19 cellular contexts compared by ENCODE assay signal in genomic region chr7:86964973-86965726, GRCh38.
DNase-seq lines count a peak whose midpoint lies in the region; ATAC-seq and TF ChIP-seq lines count a peak whose summit lies in the region.
"Had no signal": no experiment of that assay in that cellular context is flagged by ENCODE, and none has a peak within 500 bp of the region (broad histone marks: within the 10 kb centered on the region; RNA-seq: fewer than 3 reads in every experiment).

No MANE protein-coding gene starts in this region.

- no peak overlapping the region for H3K4me3 ChIP-seq in cardiac muscle cell
- H3K4me3 ChIP-seq: GM23248 had no signal

- DNase-seq in cardiac muscle cell (ENCODE audit: low read depth in 1 of 2, low spot score in 1 of 2) (no peak), cardiac septum (ENCODE audit: low spot score) (no peak), caudate nucleus (lab: John Stamatoyannopoulos, UW) (no peak), islet precursor cell (peak; percentile 73), NCI-H1694 treated with DMSO at 0.1 percent for 48 hours (lab: John Stamatoyannopoulos, UW) (no peak), NCI-H748 (lab: John Stamatoyannopoulos, UW; ENCODE audit: unreplicated experiment) (no peak)
- DNase-seq: 8988T; Calu3; CD4-positive, alpha-beta memory T cell; DMS53; GM23248; KG1; NCI-H1436 treated with DMSO at 0.1 percent for 48 hours; NCI-H345; NCI-H748 treated with DMSO at 0.1 percent for 48 hours; OCI-M1; SIG-M5 had no signal

- ATAC-seq in HG02759 (IDR thresholded peaks at IDR 0.05; ENCODE audit: unreplicated experiment) = no peak

- intact Hi-C loops in cardiac septum (cut with DNase I) = no loop called here

- peak overlapping the region; percentile 75 for H3K27ac ChIP-seq in cardiac muscle cell
- H3K27ac ChIP-seq in caudate nucleus (ENCODE audit: low read depth, low read length) = peak overlapping the region; percentile 79
- H3K27ac ChIP-seq in temporal lobe (ENCODE audit: low read depth, low read length) = peak overlapping the region; percentile 37
- H3K27ac ChIP-seq: GM23248 had no signal

- H3K4me1 ChIP-seq in cardiac muscle cell (ENCODE audit: low read depth) = peaks cover 70% of the 10 kb centered on the region

- TF ChIP-seq CTCF in cardiac muscle cell (IDR thresholded peaks at IDR 0.05; ENCODE audit: low read depth, low read length) = no peak

- no peaks in the 10 kb centered on the region for H3K9me3 ChIP-seq in cardiac muscle cell (ENCODE audit: low read depth)

- no peaks in the 10 kb centered on the region for H3K36me3 ChIP-seq in cardiac muscle cell

- no peaks in the 10 kb centered on the region for H3K27me3 ChIP-seq in cardiac muscle cell
